8 cellular contexts compared by ENCODE assay signal in genomic region chr5:122775713-122776084, GRCh38. TPM values are rescaled to one million over a fixed set of nuclear protein-coding genes. Genes with fewer than 3 reads are reported as not detected.
DNase-seq lines count a peak whose midpoint lies in the region; ATAC-seq, FAIRE-seq and TF ChIP-seq lines count a peak whose summit lies in the region.

No MANE protein-coding gene starts in this region.

- H3K4me2 ChIP-seq in K562 (ENCODE audit: insufficient read depth, low read length), result peak overlapping the region; percentile 95

- H3K4me3 ChIP-seq in NB4 (ENCODE audit: low read depth, low read length) (peak overlapping the region; percentile 87), K562 (peak overlapping the region; percentile 96), kidney (ENCODE audit: low read length in 2 of 2) (peak overlapping the region; percentile 88 to 98), stomach (peak overlapping the region; percentile 73 to 94 (median 90))

- no peaks in the 10 kb centered on the region for H3K9me1 ChIP-seq in K562 (ENCODE audit: control insufficient read depth, insufficient read depth, low read length)

- TF ChIP-seq POLR2A in NB4 (IDR thresholded peaks at IDR 0.05; ENCODE audit: extremely low read depth, insufficient read length) (no peak), K562 (conservative IDR thresholded peaks at IDR 0.05) (no peak), stomach (IDR thresholded peaks at IDR 0.05) (no peak)

- intact Hi-C loops in K562 (cut with micrococcal nuclease) (no loop called here), kidney (cut with DNase I) (no loop called here), stomach (cut with DNase I; ENCODE audit: low total_unique reads) (loop anchor here (10.0 kb wide), 1 partner anchor 69 kb away; the partner anchor contains the start of gene SNX24)

- WGBS in K562 (ENCODE audit: insufficient coverage, low coverage, missing lambda C conversion rate), result 2% methylated on average over 4 of the region's 4 CpGs
- 0 to 2% (median 0%) methylated on average over 4 of the region's 4 CpGs for WGBS in stomach, 5 donors

- no peaks in the 10 kb centered on the region for H3K4me1 ChIP-seq in ES-I3 (ENCODE audit: insufficient read depth, low read length)
- no peaks in the 10 kb centered on the region; a peak in 3 of 5 replicates for H3K4me1 ChIP-seq in K562 (replicated peaks in 1 of 2; ENCODE audit: control insufficient read depth in 2 of 2, insufficient read depth in 2 of 2, low read length in 2 of 2)
- peaks cover 7 to 9% of the 10 kb centered on the region in 2 donors for H3K4me1 ChIP-seq in kidney (ENCODE audit: control insufficient read depth in 1 of 2, insufficient read depth in 1 of 2, low read depth in 1 of 2, low read length in 2 of 2)
- peaks cover 17 to 46% (median 31%) of the 10 kb centered on the region in 4 donors for H3K4me1 ChIP-seq in stomach

- POLR2A ChIA-PET in K562 (lab: Yijun Ruan, JAX), result interaction anchor here (0.8 to 1.4 kb wide), 5 partner anchors 9 to 157 kb away, joined by 3 to 5 read pairs (median 4); no protein-coding TSS in a partner anchor

- TF ChIP-seq CTCF in NB4 (IDR thresholded peaks at IDR 0.05; ENCODE audit: low read depth, low read length) (no peak), K562 (IDR thresholded peaks at IDR 0.05 in 2 of 3, conservative IDR thresholded peaks at IDR 0.05 in 1 of 3; ENCODE audit: insufficient read depth in 2 of 3, low read depth in 1 of 3, low read length in 3 of 3) (no peak), kidney (IDR thresholded peaks at IDR 0.05; ENCODE audit: borderline replicate concordance, extremely low read depth, insufficient read depth) (peak; percentile 11), stomach (IDR thresholded peaks at IDR 0.05) (no peak)

- BruUV-seq in K562 (replicated peaks; lab: Mats Ljungman, UMichigan), result TSS peak; percentile 50

- no peak for TF ChIP-seq RAD21 in K562 (CRISPR knock-in tag; conservative IDR thresholded peaks at IDR 0.05 in 1 of 2, IDR thresholded peaks at IDR 0.05 in 1 of 2)

- peaks cover 55% of the 10 kb centered on the region for H3K79me2 ChIP-seq in K562 (ENCODE audit: control insufficient read depth, insufficient read depth, low read length)

- in situ Hi-C loops in K562 (cut with MboI), result no loop called here

- DNase-seq in NB4 (ENCODE audit: low read depth) (peak; percentile 71), K562 (ENCODE audit: extremely low read depth in 1 of 4, low spot score in 3 of 4) (peak in 1 of 4 experiments; percentile 14), kidney (no peak), stomach (no peak)
- no peak for DNase-seq in activated CD4-positive, CD25-positive, alpha-beta regulatory T cell treated with anti-CD3 and anti-CD28 coated beads, Interleukin-2, amount 50 U/mL, for 72 hours
- DNase-seq in stimulated activated CD4-positive, alpha-beta T cell treated with anti-CD3 and anti-CD28 coated beads, Interleukin-15, amount 100 ng/mL, for 24 hours, result no peak

- no peak for TF ChIP-seq EP300 in K562 (IDR thresholded peaks at IDR 0.05; ENCODE audit: low read length)
- no peak for TF ChIP-seq EP300 in stomach (IDR thresholded peaks at IDR 0.05)

- CTCF ChIA-PET in K562 (lab: Yijun Ruan, JAX; ENCODE audit: low intra/inter-chr PET ratio), result no interaction called here

- H3K27ac ChIP-seq in K562 (ENCODE audit: extremely low read depth, low read depth, low read length) (peak overlapping the region; percentile 71), kidney (ENCODE audit: low read depth in 2 of 2, low read length in 2 of 2) (peak overlapping the region; percentile 91 to 95), stomach (peak overlapping the region; percentile 79 to 95 (median 89))

- FAIRE-seq in K562 (lab: Jason Lieb, UNC), result no peak
- no peak for FAIRE-seq in kidney (lab: Jason Lieb, UNC)

- H2AFZ ChIP-seq in K562 (ENCODE audit: low read depth, low read length), result peak overlapping the region; percentile 98

- H3K36me3 ChIP-seq in ES-I3 (ENCODE audit: insufficient read depth, low read length) (no peaks in the 10 kb centered on the region), K562 (ENCODE audit: control insufficient read depth, insufficient read depth, low read length) (0 out of 3 replicates have a peak, but pooled peaks cover 5% of the 10 kb centered on the region), kidney (ENCODE audit: control insufficient read depth in 1 of 2, insufficient read depth in 2 of 2, low read length in 2 of 2) (no peaks in the 10 kb centered on the region), stomach (no peaks in the 10 kb centered on the region)

- H3K9ac ChIP-seq in ES-I3 (ENCODE audit: low read depth, low read length), result peak overlapping the region; percentile 90
- H3K9ac ChIP-seq in K562 (ENCODE audit: insufficient read depth in 1 of 2, low read depth in 2 of 2, low read length in 2 of 2), result peak overlapping the region; percentile 78 to 90
- peak overlapping the region; percentile 86 to 98 for H3K9ac ChIP-seq in kidney (ENCODE audit: low read length in 2 of 2)

- ATAC-seq in K562, result peak; percentile 5; the same call in 2 of the 3 replicates
- ATAC-seq in HG03196 (IDR thresholded peaks at IDR 0.05; ENCODE audit: unreplicated experiment), result no peak

- H4K20me1 ChIP-seq in K562 (replicated peaks; ENCODE audit: control insufficient read depth, insufficient read depth, low read length), result no peaks in the 10 kb centered on the region

- H3K27me3 ChIP-seq in K562 (ENCODE audit: control insufficient read depth in 2 of 2, insufficient read depth in 2 of 2, low read length in 2 of 2) (no peaks in the 10 kb centered on the region), stomach (no peaks in the 10 kb centered on the region)

- H3K9me3 ChIP-seq in ES-I3 (ENCODE audit: control insufficient read depth, insufficient read depth, low read length) (no peaks in the 10 kb centered on the region), K562 (replicated peaks; ENCODE audit: control insufficient read depth, insufficient read depth, low read depth, low read length) (no peaks in the 10 kb centered on the region), kidney (ENCODE audit: control insufficient read depth in 1 of 2, low read length in 2 of 2) (no peaks in the 10 kb centered on the region), stomach (no peaks in the 10 kb centered on the region)

TF ChIP-seq in K562, 482 proteins besides CTCF, POLR2A, EP300 and RAD21:
- TF ChIP-seq C11orf30 (IDR thresholded peaks at IDR 0.05; ENCODE audit: low read depth), result peak; percentile 26; the same call in 1 of the 2 replicates
- TF ChIP-seq CREB5 (CRISPR knock-in tag; IDR thresholded peaks at IDR 0.05), result no peak
- no peak for TF ChIP-seq FOXP1 (CRISPR knock-in tag; IDR thresholded peaks at IDR 0.05)
- TF ChIP-seq MAFG (tag; conservative IDR thresholded peaks at IDR 0.05), result 0 out of 2 replicates have a peak, but pooled peaks have one; percentile 26
- TF ChIP-seq SPI1 (IDR thresholded peaks at IDR 0.05; ENCODE audit: borderline replicate concordance, low read depth, low read length), result peak; percentile 62; the same call in 1 of the 2 replicates
- 0 out of 2 replicates have a peak, but pooled peaks have one; percentile 51 for TF ChIP-seq ZNF316 (IDR thresholded peaks at IDR 0.05)
- TF ChIP-seq ZNF79 (CRISPR knock-in tag; IDR thresholded peaks at IDR 0.05; ENCODE audit: low read depth), result peak; percentile 80; the same call in 1 of the 2 replicates
- peak; percentile 23; the same call in 1 of the 2 replicates for TF ChIP-seq RFX1 (IDR thresholded peaks at IDR 0.05)

RNA-seq across cellular contexts. Expression of gene SNX2, which starts 0.8 kb away (rescaled TPM):
- total RNA-seq in K562 (2011; cell fraction: chromatin; rRNA removed; ENCODE audit: low replicate concordance), result 18.3 and 43.6 TPM in 2 replicates
- total RNA-seq in K562 (2011; cell fraction: nucleolus; rRNA removed), result 12.3 and 15.4 TPM in 2 replicates
- 22.5 and 28.0 TPM in 2 replicates for total RNA-seq in K562 (2011; cell fraction: nucleoplasm; rRNA removed)
- total RNA-seq in K562 (2014; rRNA removed) (33.8 and 35.2 TPM in 2 replicates), K562 (2014; rRNA removed; fragmentation: Illumina TruSeq; extraction: Trizol) (67.4 and 75.9 TPM in 2 replicates), K562 (2015; rRNA removed; fragmentation: Illumina TruSeq; extraction: Trizol) (59.6 and 61.5 TPM in 2 replicates), K562 (2021) (43.6 and 45.8 TPM in 2 replicates), kidney (81.3 TPM), stomach (100 to 1,000 TPM in 1 of 5 donors, 10 to 100 TPM in 4; 22.8 to 504 (median 68.3) TPM)
- polyA plus RNA-seq in K562 (2011; rRNA removed) (60.8 and 61.9 TPM in 2 replicates), K562 (2014; fragmentation: Illumina TruSeq; extraction: Trizol) (50.3 and 58.1 TPM in 2 replicates), K562 (2014; fragmentation: Nextera tagmentation; extraction: Ambion mirVana) (10 to 100 TPM; 52.8 to 86.0 TPM), K562 (2014; rRNA removed) (45.2 and 47.6 TPM in 2 replicates), kidney (ENCODE audit: insufficient read depth, low read depth, low replicate concordance) (75.8 TPM), stomach (10 to 100 TPM; 28.5 to 68.0 (median 37.7) TPM)
- 10.6 and 21.0 TPM in 2 replicates for polyA plus RNA-seq in K562 (2011; cell fraction: cytosol; rRNA removed)
- 7.3 and 13.0 TPM in 2 replicates for polyA plus RNA-seq in K562 (2011; cell fraction: nucleus; rRNA removed)
- polyA plus RNA-seq in K562 (2012), result 52.4 and 63.1 TPM in 2 replicates
- polyA minus RNA-seq in K562 (2011; rRNA and poly(A)+ RNA removed), result 66.4 and 76.5 TPM in 2 replicates
- 40.2 and 51.1 TPM in 2 replicates for polyA minus RNA-seq in K562 (2011; cell fraction: cytosol; rRNA and poly(A)+ RNA removed)
- polyA minus RNA-seq in K562 (2011; cell fraction: nucleus; rRNA and poly(A)+ RNA removed), result 17.9 and 41.4 TPM in 2 replicates
